21 cellular contexts compared by ENCODE assay signal in the genomic region with DNA sequence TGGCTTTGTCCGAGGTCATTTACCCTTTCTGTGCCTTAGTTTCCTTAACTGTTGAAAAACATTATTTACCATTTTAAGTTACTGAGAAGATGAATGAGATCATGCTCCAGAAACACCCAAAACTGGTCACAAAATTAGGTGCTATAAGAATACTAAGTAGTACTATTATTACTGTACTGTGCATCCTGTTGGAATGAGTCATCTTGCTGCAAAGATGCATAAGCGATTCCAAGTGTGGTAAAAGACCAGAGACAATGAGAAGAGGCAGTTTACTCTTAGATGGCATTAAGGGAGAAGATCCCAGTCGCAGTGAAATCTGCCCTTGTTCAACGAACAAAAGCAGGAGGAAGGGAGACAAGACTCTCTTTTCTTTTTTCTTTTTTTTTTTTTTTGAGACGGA. TPM values are rescaled to one million over a fixed set of nuclear protein-coding genes. Genes with fewer than 3 reads are reported as not detected.
DNase-seq lines count a peak whose midpoint lies in the region; ATAC-seq and TF ChIP-seq lines count a peak whose summit lies in the region.
"Had no signal": no experiment of that assay in that cellular context is flagged by ENCODE, and none has a peak within 500 bp of the region (broad histone marks: within the 10 kb centered on the region; RNA-seq: fewer than 3 reads in every experiment).

No MANE protein-coding gene starts in this region.

- CTCF ChIA-PET in CD4-positive, alpha-beta memory T cell (lab: Charles Lee; ENCODE audit: partially characterized antibody), result no interaction called here

- no peak for DNase-seq in natural killer cell treated with Interleukin-12 subunit alpha and Interleukin-12 subunit beta and Interleukin-15 and Interleukin-18, amount 100 ng/mL, for 72 hours (ENCODE audit: low spot score)
- no peak for DNase-seq in natural killer cell
- DNase-seq in NCI-H226, result peak; percentile 37
- DNase-seq in choroid plexus epithelial cell (ENCODE audit: low read depth), result peak; percentile 55
- DNase-seq in stimulated activated effector memory CD8-positive, alpha-beta T cell treated with anti-CD3 and anti-CD28 coated beads, Interleukin-12 subunit alpha, Interleukin-12 subunit beta, amount 100 ng/mL, for 72 hours (ENCODE audit: low spot score in 2 of 2), result no peak
- no peak for DNase-seq in HuH-7 (ENCODE audit: low spot score)
- DNase-seq in left cardiac atrium, result no peak
- DNase-seq in CD4-positive, alpha-beta memory T cell, result no peak
- DNase-seq: activated CD4-positive, alpha-beta T cell treated with anti-CD3 and anti-CD28 coated beads for 1 hour; Calu3; colonic mucosa; H7; islet precursor cell; NCI-H187; NCI-H510A; sigmoid colon; stimulated activated CD4-positive, alpha-beta T cell treated with anti-CD3 and anti-CD28 coated beads, Interleukin-2, amount 100 ng/mL, for 48 hours; T1000; testis had no signal

- peaks cover 0 to 5% of the 10 kb centered on the region in 2 donors for H3K4me1 Mint-ChIP-seq in natural killer cell treated with Interleukin-12 subunit alpha and Interleukin-12 subunit beta and Interleukin-15 and Interleukin-18, amount 100 ng/mL, for 72 hours (ENCODE audit: low read depth in 2 of 2)
- H3K4me1 Mint-ChIP-seq in natural killer cell, result peaks cover 3 to 6% of the 10 kb centered on the region in 2 donors
- H3K4me1 Mint-ChIP-seq in stimulated activated effector memory CD8-positive, alpha-beta T cell treated with anti-CD3 and anti-CD28 coated beads, Interleukin-12 subunit alpha, Interleukin-12 subunit beta, amount 100 ng/mL, for 72 hours, result peaks cover 2% of the 10 kb centered on the region
- H3K4me1 Mint-ChIP-seq in CD4-positive, alpha-beta memory T cell, result peaks cover 0 to 12% (median 7%) of the 10 kb centered on the region in 4 donors

- no peak overlapping the region for H3K27ac ChIP-seq in CD4-positive, alpha-beta memory T cell (ENCODE audit: low read depth, low read length)
- H3K27ac ChIP-seq: colonic mucosa, neutrophil, sigmoid colon, testis had no signal

- peaks cover 3% of the 10 kb centered on the region for H3K9me3 Mint-ChIP-seq in natural killer cell treated with Interleukin-12 subunit alpha and Interleukin-12 subunit beta and Interleukin-15 and Interleukin-18, amount 100 ng/mL, for 72 hours
- H3K9me3 Mint-ChIP-seq in natural killer cell, result peaks cover 4 to 7% of the 10 kb centered on the region in 2 donors
- peaks cover 12% of the 10 kb centered on the region for H3K9me3 Mint-ChIP-seq in stimulated activated effector memory CD8-positive, alpha-beta T cell treated with anti-CD3 and anti-CD28 coated beads, Interleukin-12 subunit alpha, Interleukin-12 subunit beta, amount 100 ng/mL, for 72 hours
- H3K9me3 Mint-ChIP-seq in CD4-positive, alpha-beta memory T cell, result peaks cover 0 to 16% (median 6%) of the 10 kb centered on the region in 8 donors

- POLR2A ChIA-PET in CD4-positive, alpha-beta memory T cell (lab: Charles Lee; ENCODE audit: partially characterized antibody), result no interaction called here

- TF ChIP-seq CTCF in natural killer cell (IDR thresholded peaks at IDR 0.05) (no peak), choroid plexus epithelial cell (conservative IDR thresholded peaks at IDR 0.05; ENCODE audit: low read depth, low read length) (no peak)

- peak overlapping the region; percentile 21 for H3K4me3 Mint-ChIP-seq in natural killer cell treated with Interleukin-12 subunit alpha and Interleukin-12 subunit beta and Interleukin-15 and Interleukin-18, amount 100 ng/mL, for 72 hours
- H3K4me3 Mint-ChIP-seq in natural killer cell, result no peak overlapping the region
- peak overlapping the region; percentile 48 for H3K4me3 Mint-ChIP-seq in stimulated activated effector memory CD8-positive, alpha-beta T cell treated with anti-CD3 and anti-CD28 coated beads, Interleukin-12 subunit alpha, Interleukin-12 subunit beta, amount 100 ng/mL, for 72 hours
- peak overlapping the region in 3 of 8 donors; percentile 5 to 36 (median 29) for H3K4me3 Mint-ChIP-seq in CD4-positive, alpha-beta memory T cell
- H3K4me3 Mint-ChIP-seq: activated T-helper 1 cell treated with anti-CD3 and anti-CD28 coated beads, Interleukin-12 subunit alpha, Interleukin-12 subunit beta, Interleukin-2, Interleukin-4 antibody, amounts not matched to agents 30 ng/mL and 10 ng/mL and 1 ng/mL, durations not matched to agents 14 hours and 24 hours and 36 hours had no signal

- no peaks in the 10 kb centered on the region for H3K4me1 ChIP-seq in CD4-positive, alpha-beta memory T cell (ENCODE audit: insufficient read depth, low read length)
- H3K4me1 ChIP-seq: colonic mucosa, sigmoid colon, testis had no signal

- H3K27me3 ChIP-seq in CD4-positive, alpha-beta memory T cell (ENCODE audit: insufficient read depth, low read length), result no peaks in the 10 kb centered on the region
- H3K27me3 ChIP-seq: colonic mucosa, sigmoid colon, testis had no signal

- H3K4me3 ChIP-seq in choroid plexus epithelial cell (ENCODE audit: low read depth, low read length), result no peak overlapping the region
- H3K4me3 ChIP-seq in CD4-positive, alpha-beta memory T cell (ENCODE audit: low read length in 2 of 2), result no peak overlapping the region
- H3K4me3 ChIP-seq: colonic mucosa, sigmoid colon, testis had no signal

- H3K27ac Mint-ChIP-seq in natural killer cell treated with Interleukin-12 subunit alpha and Interleukin-12 subunit beta and Interleukin-15 and Interleukin-18, amount 100 ng/mL, for 72 hours, result no peak overlapping the region
- H3K27ac Mint-ChIP-seq in natural killer cell, result no peak overlapping the region
- H3K27ac Mint-ChIP-seq in stimulated activated effector memory CD8-positive, alpha-beta T cell treated with anti-CD3 and anti-CD28 coated beads, Interleukin-12 subunit alpha, Interleukin-12 subunit beta, amount 100 ng/mL, for 72 hours, result peak overlapping the region; percentile 58
- H3K27ac Mint-ChIP-seq in CD4-positive, alpha-beta memory T cell, result peak overlapping the region in 1 of 7 donors; percentile 7
- H3K27ac Mint-ChIP-seq: activated T-helper 1 cell treated with anti-CD3 and anti-CD28 coated beads, Interleukin-12 subunit alpha, Interleukin-12 subunit beta, Interleukin-2, Interleukin-4 antibody, amounts not matched to agents 30 ng/mL and 10 ng/mL and 1 ng/mL, durations not matched to agents 14 hours and 24 hours and 36 hours had no signal

- no peaks in the 10 kb centered on the region for H3K36me3 ChIP-seq in CD4-positive, alpha-beta memory T cell (ENCODE audit: insufficient read depth, low read length)
- H3K36me3 ChIP-seq: colonic mucosa, neutrophil, sigmoid colon had no signal

- peak in 1 of 2 donors; percentile 54 for ATAC-seq in natural killer cell treated with Interleukin-12 subunit alpha and Interleukin-12 subunit beta and Interleukin-15 and Interleukin-18, amount 100 ng/mL, for 72 hours
- ATAC-seq in natural killer cell (no peak), left cardiac atrium (no peak)
- ATAC-seq in stimulated activated effector memory CD8-positive, alpha-beta T cell treated with anti-CD3 and anti-CD28 coated beads, Interleukin-12 subunit alpha, Interleukin-12 subunit beta, amount 100 ng/mL, for 72 hours, result peak; percentile 88

- H3K27me3 Mint-ChIP-seq in natural killer cell treated with Interleukin-12 subunit alpha and Interleukin-12 subunit beta and Interleukin-15 and Interleukin-18, amount 100 ng/mL, for 72 hours, result peaks cover 5 to 15% of the 10 kb centered on the region in 2 donors
- H3K27me3 Mint-ChIP-seq in natural killer cell (ENCODE audit: low read depth in 2 of 2), result peaks cover 0 to 8% of the 10 kb centered on the region in 2 donors
- H3K27me3 Mint-ChIP-seq in CD4-positive, alpha-beta memory T cell, result peaks cover 0 to 4% of the 10 kb centered on the region in 2 donors

- intact Hi-C loops in natural killer cell (cut with micrococcal nuclease), result no loop called here
- intact Hi-C loops in left cardiac atrium (cut with DNase I), result no loop called here
- intact Hi-C loops in CD4-positive, alpha-beta memory T cell (cut with micrococcal nuclease), result loop anchor here (5.0 kb wide), 2 partner anchors 147 to 312 kb away; partner anchors contain the start of gene AEBP2

- H3K36me3 Mint-ChIP-seq in natural killer cell treated with Interleukin-12 subunit alpha and Interleukin-12 subunit beta and Interleukin-15 and Interleukin-18, amount 100 ng/mL, for 72 hours, result peaks cover 9% of the 10 kb centered on the region
- no peaks in the 10 kb centered on the region for H3K36me3 Mint-ChIP-seq in natural killer cell
- H3K36me3 Mint-ChIP-seq in stimulated activated effector memory CD8-positive, alpha-beta T cell treated with anti-CD3 and anti-CD28 coated beads, Interleukin-12 subunit alpha, Interleukin-12 subunit beta, amount 100 ng/mL, for 72 hours, result no peaks in the 10 kb centered on the region
- H3K36me3 Mint-ChIP-seq in CD4-positive, alpha-beta memory T cell, result peaks cover 0 to 10% of the 10 kb centered on the region in 2 donors

- no peaks in the 10 kb centered on the region for H3K9me3 ChIP-seq in CD4-positive, alpha-beta memory T cell (ENCODE audit: control insufficient read depth in 1 of 2, low read length in 2 of 2)
- H3K9me3 ChIP-seq: colonic mucosa, neutrophil, testis had no signal

RNA-seq across cellular contexts. Expression of gene PLEKHA5, which starts 4.2 kb away (rescaled TPM):
- 1 to 10 TPM; 5.4 to 5.6 TPM for total RNA-seq in natural killer cell treated with Interleukin-12 subunit alpha and Interleukin-12 subunit beta and Interleukin-15 and Interleukin-18, amount 100 ng/mL, for 72 hours
- total RNA-seq in natural killer cell, result 10 to 100 TPM in 1 of 3 donors, 1 to 10 TPM in 2; 5.2 to 12.1 (median 7.0) TPM
- 10 to 100 TPM; 36.9 to 53.4 TPM for total RNA-seq in left cardiac atrium
- total RNA-seq in CD4-positive, alpha-beta memory T cell, result 10 to 100 TPM; 15.6 to 15.9 TPM
- polyA plus RNA-seq in CD4-positive, alpha-beta memory T cell, result 10 to 100 TPM in 1 of 2 donors, under 1 TPM in 1; 0.43 to 10.9 TPM

Comparison
In these comparisons a context has a peak if more than half of its experiments do, and no peak if none do; other contexts are left out.
1. DNase-seq: peak in NCI-H226 (single experiment) and choroid plexus epithelial cell (single experiment); none in natural killer cell treated with Interleukin-12 subunit alpha and Interleukin-12 subunit beta and Interleukin-15 and Interleukin-18, amount 100 ng/mL, for 72 hours (single experiment), natural killer cell (single experiment), stimulated activated effector memory CD8-positive, alpha-beta T cell treated with anti-CD3 and anti-CD28 coated beads, Interleukin-12 subunit alpha, Interleukin-12 subunit beta, amount 100 ng/mL, for 72 hours (0 of 2), HuH-7 (single experiment), left cardiac atrium (single experiment) and CD4-positive, alpha-beta memory T cell (0 of 5).